ENCODE assay signal across 29 cellular contexts in the genomic region with DNA sequence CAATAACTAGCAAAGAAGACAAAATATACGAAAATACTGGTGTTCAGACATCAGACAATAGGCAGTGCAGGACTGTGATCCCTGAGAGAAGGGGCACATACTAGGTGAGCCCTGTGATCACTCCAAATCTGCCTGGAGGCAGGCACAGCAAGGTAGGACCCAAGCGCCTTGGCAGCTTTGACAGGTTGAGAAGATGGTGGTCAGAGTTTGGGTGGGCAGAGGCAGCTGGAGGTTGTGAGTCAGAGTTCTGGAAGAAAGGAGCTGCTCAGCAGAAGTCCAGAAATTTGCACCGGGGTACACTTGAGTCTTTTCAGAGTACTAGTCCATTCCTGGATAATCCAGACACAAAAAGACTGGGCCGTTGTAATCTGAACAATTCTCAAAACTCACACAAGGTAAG. TPM values are rescaled to one million over a fixed set of nuclear protein-coding genes. Genes with fewer than 3 reads are reported as not detected.
"Had no signal": no experiment of that assay in that cellular context is flagged by ENCODE, and none has a peak within 500 bp of the region (broad histone marks: within the 10 kb centered on the region; RNA-seq: fewer than 3 reads in every experiment).

No MANE protein-coding gene starts in this region.

- ATAC-seq: activated CD8-positive, alpha-beta memory T cell treated with anti-CD3 and anti-CD28 coated beads, Interleukin-2, amount 10 ng/mL, durations not matched to agents 7 days and 5 days; activated T-cell treated with anti-CD3 and anti-CD28 coated beads, Interleukin-2, amount 50 U/mL, for 72 hours; activated T-helper 17 cell treated with anti-CD3 and anti-CD28 coated beads, Interleukin-2, amount 50 U/mL, for 72 hours; Panc1 had no signal

- H3K4me3 Mint-ChIP-seq: activated CD4-positive, alpha-beta memory T cell treated with anti-CD3 and anti-CD28 coated beads, Interleukin-2, amount 10 ng/mL, durations not matched to agents 7 days and 5 days; activated CD8-positive, alpha-beta memory T cell treated with anti-CD3 and anti-CD28 coated beads, Interleukin-2, amount 10 ng/mL, durations not matched to agents 7 days and 5 days; activated naive CD8-positive, alpha-beta T cell treated with anti-CD3 and anti-CD28 coated beads for 36 hours; activated T-cell treated with anti-CD3 and anti-CD28 coated beads, Interleukin-2, amount 50 U/mL, for 72 hours; activated T-helper 17 cell treated with anti-CD3 and anti-CD28 coated beads, Interleukin-2, amount 50 U/mL, for 72 hours had no signal

- DNase-seq: activated CD4-positive, alpha-beta memory T cell treated with anti-CD3 and anti-CD28 coated beads, Interleukin-2, amount 10 ng/mL, durations not matched to agents 7 days and 5 days; activated CD4-positive, alpha-beta T cell treated with anti-CD3 and anti-CD28 coated beads for 48 hours; activated CD4-positive, CD25-positive, alpha-beta regulatory T cell treated with anti-CD3 and anti-CD28 coated beads, Interleukin-2, amount 50 U/mL, for 72 hours; activated CD8-positive, alpha-beta memory T cell treated with anti-CD3 and anti-CD28 coated beads for 24 hours; activated CD8-positive, alpha-beta memory T cell treated with anti-CD3 and anti-CD28 coated beads, Interleukin-2, amount 10 ng/mL, durations not matched to agents 7 days and 5 days; activated naive CD4-positive, alpha-beta T cell; activated naive CD4-positive, alpha-beta T cell treated with anti-CD3 and anti-CD28 coated beads, Interleukin-2, amount 50 U/mL, for 16 hours; activated naive CD8-positive, alpha-beta T cell treated with anti-CD3 and anti-CD28 coated beads for 36 hours; activated T-cell treated with anti-CD3 and anti-CD28 coated beads, Interleukin-2, amount 50 U/mL, for 1 hour; activated T-cell treated with anti-CD3 and anti-CD28 coated beads, Interleukin-2, amount 50 U/mL, for 72 hours; amniotic stem cell; aorta; brain microvascular endothelial cell; Karpas-422; KBM-7; NCI-H1092; NCI-H1436 treated with DMSO at 0.1 percent for 48 hours; NCI-H1694 treated with DMSO at 0.1 percent for 48 hours; NCI-H2029; NCI-H345; NCI-H524 treated with DMSO at 0.1 percent for 48 hours; SHP77; SJCRH30; T1000 had no signal

- H3K36me3 Mint-ChIP-seq: activated CD8-positive, alpha-beta memory T cell treated with anti-CD3 and anti-CD28 coated beads, Interleukin-2, amount 10 ng/mL, durations not matched to agents 7 days and 5 days; activated naive CD8-positive, alpha-beta T cell treated with anti-CD3 and anti-CD28 coated beads for 36 hours had no signal

- H3K36me3 ChIP-seq: brain microvascular endothelial cell, cardiac muscle cell, SJCRH30 had no signal

- H3K9me3 Mint-ChIP-seq: activated CD4-positive, alpha-beta memory T cell treated with anti-CD3 and anti-CD28 coated beads, Interleukin-2, amount 10 ng/mL, durations not matched to agents 7 days and 5 days; activated naive CD8-positive, alpha-beta T cell treated with anti-CD3 and anti-CD28 coated beads for 36 hours; activated T-helper 17 cell treated with anti-CD3 and anti-CD28 coated beads, Interleukin-2, amount 50 U/mL, for 72 hours had no signal

- H3K27ac Mint-ChIP-seq: activated CD4-positive, alpha-beta memory T cell treated with anti-CD3 and anti-CD28 coated beads, Interleukin-2, amount 10 ng/mL, durations not matched to agents 7 days and 5 days; activated CD8-positive, alpha-beta memory T cell treated with anti-CD3 and anti-CD28 coated beads, Interleukin-2, amount 10 ng/mL, durations not matched to agents 7 days and 5 days; activated naive CD8-positive, alpha-beta T cell treated with anti-CD3 and anti-CD28 coated beads for 36 hours; activated T-cell treated with anti-CD3 and anti-CD28 coated beads, Interleukin-2, amount 50 U/mL, for 72 hours; activated T-helper 17 cell treated with anti-CD3 and anti-CD28 coated beads, Interleukin-2, amount 50 U/mL, for 72 hours had no signal

- H3K27me3 ChIP-seq: cardiac muscle cell, SJCRH30 had no signal

- H3K4me1 Mint-ChIP-seq: activated CD4-positive, alpha-beta memory T cell treated with anti-CD3 and anti-CD28 coated beads, Interleukin-2, amount 10 ng/mL, durations not matched to agents 7 days and 5 days; activated CD8-positive, alpha-beta memory T cell treated with anti-CD3 and anti-CD28 coated beads, Interleukin-2, amount 10 ng/mL, durations not matched to agents 7 days and 5 days; activated naive CD8-positive, alpha-beta T cell treated with anti-CD3 and anti-CD28 coated beads for 36 hours; activated T-helper 17 cell treated with anti-CD3 and anti-CD28 coated beads, Interleukin-2, amount 50 U/mL, for 72 hours had no signal

- H3K4me3 ChIP-seq: cardiac muscle cell, SJCRH30, SK-N-MC had no signal

RNA-seq across cellular contexts. Expression of gene KIF1A, which starts 14.0 kb away (rescaled TPM):
- total RNA-seq: MCF 10A had no signal
